ENCODE assay signal across 24 cellular contexts in the genomic region with DNA sequence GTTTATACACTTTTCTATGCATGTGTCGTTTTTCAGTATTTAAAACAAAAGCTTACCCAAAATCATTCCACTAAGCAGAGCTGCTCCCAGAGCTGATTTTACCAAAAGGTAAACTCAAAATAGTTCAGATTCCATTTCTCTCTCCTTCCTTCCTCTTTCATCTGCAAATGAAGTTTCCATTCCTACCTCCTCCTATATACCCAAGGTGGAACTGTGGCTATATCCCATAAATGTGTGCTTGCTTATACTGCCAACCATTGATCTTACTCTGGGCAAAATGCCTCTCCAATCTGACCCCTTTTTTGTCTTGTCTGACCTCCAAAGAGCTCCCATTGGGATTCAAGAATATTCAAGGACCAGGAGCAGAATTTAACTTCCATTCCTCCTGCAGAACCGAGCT. TPM values are rescaled to one million over a fixed set of nuclear protein-coding genes. Genes with fewer than 3 reads are reported as not detected.
"Had no signal": no experiment of that assay in that cellular context is flagged by ENCODE, and none has a peak within 500 bp of the region (broad histone marks: within the 10 kb centered on the region; RNA-seq: fewer than 3 reads in every experiment).

No MANE protein-coding gene starts in this region.

- H3K27me3 Mint-ChIP-seq: stimulated activated naive CD8-positive, alpha-beta T cell treated with anti-CD3 and anti-CD28 coated beads, Interleukin-15, amount 100 ng/mL, for 72 hours; type B pancreatic cell had no signal

- H3K4me1 ChIP-seq: right lobe of liver, uterus had no signal

- H3K9me3 Mint-ChIP-seq: natural killer cell treated with Interleukin-12 subunit alpha and Interleukin-12 subunit beta and Interleukin-15 and Interleukin-18, amount 100 ng/mL, for 72 hours; type B pancreatic cell had no signal

- H3K4me3 Mint-ChIP-seq: mesothelial cell of epicardium; naive thymus-derived CD4-positive, alpha-beta T cell; natural killer cell treated with Interleukin-12 subunit alpha and Interleukin-12 subunit beta and Interleukin-15 and Interleukin-18, amount 100 ng/mL, for 72 hours; stimulated activated memory B cell treated with anti-CD40 and anti-IgM and Interleukin-4, amounts not matched to agents 10 μg/mL and 1 μg/mL and 100 μg/mL, for 72 hours; stimulated activated naive CD8-positive, alpha-beta T cell treated with anti-CD3 and anti-CD28 coated beads, Interleukin-15, amount 100 ng/mL, for 72 hours; type B pancreatic cell had no signal

- ATAC-seq: naive thymus-derived CD4-positive, alpha-beta T cell; natural killer cell treated with Interleukin-12 subunit alpha and Interleukin-12 subunit beta and Interleukin-15 and Interleukin-18, amount 100 ng/mL, for 72 hours; right lobe of liver; stimulated activated memory B cell treated with anti-CD40 and anti-IgM and Interleukin-4, amounts not matched to agents 10 μg/mL and 1 μg/mL and 100 μg/mL, for 72 hours; stimulated activated naive CD8-positive, alpha-beta T cell treated with anti-CD3 and anti-CD28 coated beads, Interleukin-15, amount 100 ng/mL, for 72 hours had no signal

- H3K4me2 ChIP-seq: smooth muscle cell had no signal

- H3K36me3 ChIP-seq: left ventricle myocardium inferior, ovary, right atrium auricular region, right lobe of liver, uterus had no signal

- H3K9me3 ChIP-seq: ovary, right atrium auricular region, right lobe of liver had no signal

- H3K4me1 Mint-ChIP-seq: mesothelial cell of epicardium; naive thymus-derived CD4-positive, alpha-beta T cell; stimulated activated memory B cell treated with anti-CD40 and anti-IgM and Interleukin-4, amounts not matched to agents 10 μg/mL and 1 μg/mL and 100 μg/mL, for 72 hours; stimulated activated naive CD8-positive, alpha-beta T cell treated with anti-CD3 and anti-CD28 coated beads, Interleukin-15, amount 100 ng/mL, for 72 hours had no signal

- H3K4me3 ChIP-seq: left ventricle myocardium inferior, lung, ovary, right atrium auricular region, right lobe of liver, smooth muscle cell, tibial nerve, uterus had no signal

- H3K27ac ChIP-seq: left ventricle myocardium inferior, ovary, right atrium auricular region, right lobe of liver, tibial nerve, uterus had no signal

- DNase-seq: hypothalamus; islet precursor cell; left ventricle myocardium inferior; mesendoderm; naive thymus-derived CD4-positive, alpha-beta T cell; ovary; right lobe of liver; stimulated activated CD4-positive, alpha-beta T cell treated with anti-CD3 and anti-CD28 coated beads, Interleukin-1b, Interleukin-23, amount 100 ng/mL, for 48 hours; stimulated activated CD4-positive, alpha-beta T cell treated with anti-CD3 and anti-CD28 coated beads, Interleukin-2, amount 100 ng/mL, for 48 hours; stimulated activated CD4-positive, alpha-beta T cell treated with anti-CD3 and anti-CD28 coated beads, Interleukin-4, amount 100 ng/mL, for 4 hours; stimulated activated CD8-positive, alpha-beta memory T cell treated with anti-CD3 and anti-CD28 coated beads, Interleukin-4, amount 100 ng/mL, for 48 hours; stimulated activated naive CD4-positive, alpha-beta T cell treated with Interleukin-2 at 50 U/mL for 16 hours; stimulated activated naive CD8-positive, alpha-beta T cell treated with anti-CD3 and anti-CD28 coated beads, Interleukin-15, amount 100 ng/mL, for 72 hours; substantia nigra; uterus had no signal

- H3K27me3 ChIP-seq: ovary, right atrium auricular region, right lobe of liver, tibial nerve, uterus had no signal

- H3K27ac Mint-ChIP-seq: mesothelial cell of epicardium; naive thymus-derived CD4-positive, alpha-beta T cell; natural killer cell treated with Interleukin-12 subunit alpha and Interleukin-12 subunit beta and Interleukin-15 and Interleukin-18, amount 100 ng/mL, for 72 hours; progenitor cell of endocrine pancreas; stimulated activated memory B cell treated with anti-CD40 and anti-IgM and Interleukin-4, amounts not matched to agents 10 μg/mL and 1 μg/mL and 100 μg/mL, for 72 hours; stimulated activated naive CD8-positive, alpha-beta T cell treated with anti-CD3 and anti-CD28 coated beads, Interleukin-15, amount 100 ng/mL, for 72 hours; type B pancreatic cell had no signal

- H3K36me3 Mint-ChIP-seq: naive thymus-derived CD4-positive, alpha-beta T cell; natural killer cell treated with Interleukin-12 subunit alpha and Interleukin-12 subunit beta and Interleukin-15 and Interleukin-18, amount 100 ng/mL, for 72 hours; stimulated activated memory B cell treated with anti-CD40 and anti-IgM and Interleukin-4, amounts not matched to agents 10 μg/mL and 1 μg/mL and 100 μg/mL, for 72 hours had no signal

RNA-seq across cellular contexts. Expression of gene OLFML2B, which starts 9.5 kb away (rescaled TPM):
- total RNA-seq: natural killer cell treated with Interleukin-12 subunit alpha and Interleukin-12 subunit beta and Interleukin-15 and Interleukin-18, amount 100 ng/mL, for 72 hours had no signal

RNA-seq across cellular contexts. Expression of gene NOS1AP, which starts 55.3 kb away (rescaled TPM):
- polyA plus RNA-seq: naive thymus-derived CD4-positive, alpha-beta T cell had no signal
